ENCODE assay signal across 1 cellular context in genomic region chr3:176663819-176664218, GRCh38.
TF ChIP-seq lines count a peak whose summit lies in the region.

No MANE protein-coding gene starts in this region.

TF ChIP-seq in K562, 482 proteins besides CTCF, POLR2A, EP300 and RAD21 (continued from another document):
- TF ChIP-seq ARHGAP35 (IDR thresholded peaks at IDR 0.05; ENCODE audit: partially characterized antibody): no peak
- no peak for TF ChIP-seq COPS2 (conservative IDR thresholded peaks at IDR 0.05)
- no peak for TF ChIP-seq ZNF124 (CRISPR knock-in tag; IDR thresholded peaks at IDR 0.05)
- TF ChIP-seq FOXM1 (IDR thresholded peaks at IDR 0.05; ENCODE audit: low read depth): no peak
- no peak for TF ChIP-seq FOXM1 (CRISPR knock-in tag; IDR thresholded peaks at IDR 0.05; ENCODE audit: low read depth)
- TF ChIP-seq FOXK2 (conservative IDR thresholded peaks at IDR 0.05 in 1 of 2, IDR thresholded peaks at IDR 0.05 in 1 of 2; ENCODE audit: low read depth in 2 of 2): 0 out of 4 replicates have a peak, but pooled peaks have one; percentile 20 to 34
- no peak for TF ChIP-seq RBM25 (IDR thresholded peaks at IDR 0.05; ENCODE audit: low read depth, low read length, severe bottlenecking)
- TF ChIP-seq NR1H2 (CRISPR knock-in tag; IDR thresholded peaks at IDR 0.05): no peak
- TF ChIP-seq TAF7 (tag; IDR thresholded peaks at IDR 0.05): no peak
- no peak for TF ChIP-seq ZFX (CRISPR knock-in tag; IDR thresholded peaks at IDR 0.05)
- peak; percentile 47; the same call in 1 of the 2 replicates for TF ChIP-seq IRF9 (tag; IDR thresholded peaks at IDR 0.05)
- no peak for TF ChIP-seq TCF3 (CRISPR knock-in tag; IDR thresholded peaks at IDR 0.05)
- no peak for TF ChIP-seq RBM15 (IDR thresholded peaks at IDR 0.05; ENCODE audit: insufficient read depth, low read length)
- TF ChIP-seq SREBF1 (IDR thresholded peaks at IDR 0.05; ENCODE audit: borderline replicate concordance, low read depth, low read length): no peak
- TF ChIP-seq HIVEP1 (CRISPR knock-in tag; IDR thresholded peaks at IDR 0.05): no peak
- no peak for TF ChIP-seq ATF1 (CRISPR knock-in tag; IDR thresholded peaks at IDR 0.05)
- TF ChIP-seq ATF1 (tag; IDR thresholded peaks at IDR 0.05): no peak
- no peak for TF ChIP-seq LEF1 (IDR thresholded peaks at IDR 0.05)
- no peak for TF ChIP-seq SP2 (IDR thresholded peaks at IDR 0.05; ENCODE audit: extremely low read depth, low read depth, low read length, poor library complexity, severe bottlenecking)
- no peak for TF ChIP-seq SP1 (CRISPR knock-in tag; IDR thresholded peaks at IDR 0.05)
- TF ChIP-seq ZFPM2 (CRISPR knock-in tag; IDR thresholded peaks at IDR 0.05): no peak
- no peak for TF ChIP-seq FUS (optimal IDR thresholded peaks at IDR 0.05; ENCODE audit: low read depth, low read length)
- no peak for TF ChIP-seq ZNF561 (CRISPR knock-in tag; conservative IDR thresholded peaks at IDR 0.05)
- no peak for TF ChIP-seq SMARCA4 (IDR thresholded peaks at IDR 0.05)
- no peak for TF ChIP-seq MTA1 (IDR thresholded peaks at IDR 0.05; ENCODE audit: borderline replicate concordance)
- no peak for TF ChIP-seq EP400 (IDR thresholded peaks at IDR 0.05)
- TF ChIP-seq CREM (IDR thresholded peaks at IDR 0.05; ENCODE audit: low read depth): no peak
- peak; percentile 46; the same call in 1 of the 2 replicates for TF ChIP-seq SMC3 (conservative IDR thresholded peaks at IDR 0.05; ENCODE audit: insufficient read depth, low read depth, low read length)
- peak; percentile 45; the same call in 1 of the 2 replicates for TF ChIP-seq C11orf30 (IDR thresholded peaks at IDR 0.05; ENCODE audit: low read depth)
- peak; percentile 27 for TF ChIP-seq TEAD4 (IDR thresholded peaks at IDR 0.05; ENCODE audit: low read length)
- no peak for TF ChIP-seq TEAD4 (CRISPR knock-in tag; IDR thresholded peaks at IDR 0.05; ENCODE audit: borderline replicate concordance)
- no peak for TF ChIP-seq MCM2 (IDR thresholded peaks at IDR 0.05; ENCODE audit: low read depth)
- TF ChIP-seq NFE2 (IDR thresholded peaks at IDR 0.05; ENCODE audit: low read depth): no peak
- TF ChIP-seq EGR1 (conservative IDR thresholded peaks at IDR 0.05): no peak
- no peak for TF ChIP-seq PHF20 (IDR thresholded peaks at IDR 0.05; ENCODE audit: partially characterized antibody)
- TF ChIP-seq ZZZ3 (IDR thresholded peaks at IDR 0.05): no peak
- no peak for TF ChIP-seq KHSRP (IDR thresholded peaks at IDR 0.05)
- no peak for TF ChIP-seq SMAD3 (CRISPR knock-in tag; conservative IDR thresholded peaks at IDR 0.05)
- TF ChIP-seq ETV5 (CRISPR knock-in tag; IDR thresholded peaks at IDR 0.05; ENCODE audit: low read depth): no peak
- TF ChIP-seq ZBED1 (IDR thresholded peaks at IDR 0.05): no peak
- no peak for TF ChIP-seq CBX5 (IDR thresholded peaks at IDR 0.05; ENCODE audit: borderline replicate concordance, low read depth)
- no peak for TF ChIP-seq ZNF280B (CRISPR knock-in tag; IDR thresholded peaks at IDR 0.05)
- peak; percentile 75; the same call in 1 of the 2 replicates for TF ChIP-seq DEAF1 (CRISPR knock-in tag; IDR thresholded peaks at IDR 0.05)
- no peak for TF ChIP-seq HCFC1 (IDR thresholded peaks at IDR 0.05; ENCODE audit: low read depth, low read length)
- peak; percentile 66 for TF ChIP-seq ZNF316 (IDR thresholded peaks at IDR 0.05)
- no peak for TF ChIP-seq ZNF253 (CRISPR knock-in tag; conservative IDR thresholded peaks at IDR 0.05)
- no peak for TF ChIP-seq SRSF7 (optimal IDR thresholded peaks at IDR 0.05; ENCODE audit: low read depth, low read length)
- no peak for TF ChIP-seq ZNF239 (CRISPR knock-in tag; IDR thresholded peaks at IDR 0.05)
- no peak for TF ChIP-seq MYBL2 (IDR thresholded peaks at IDR 0.05; ENCODE audit: low read depth)
- TF ChIP-seq MYBL2 (CRISPR knock-in tag; IDR thresholded peaks at IDR 0.05; ENCODE audit: borderline replicate concordance): no peak
- TF ChIP-seq KAT8 (IDR thresholded peaks at IDR 0.05; ENCODE audit: low read depth): no peak
- TF ChIP-seq HNRNPUL1 (IDR thresholded peaks at IDR 0.05; ENCODE audit: low read length): no peak
- no peak for TF ChIP-seq ZNF696 (CRISPR knock-in tag; conservative IDR thresholded peaks at IDR 0.05)
- no peak for TF ChIP-seq MCM3 (IDR thresholded peaks at IDR 0.05)
- TF ChIP-seq ZNF175 (CRISPR knock-in tag; IDR thresholded peaks at IDR 0.05; ENCODE audit: low read depth): no peak
- TF ChIP-seq NR2F6 (CRISPR knock-in tag; IDR thresholded peaks at IDR 0.05): no peak
- TF ChIP-seq MLX (CRISPR knock-in tag; conservative IDR thresholded peaks at IDR 0.05): no peak
- TF ChIP-seq ZBTB17 (CRISPR knock-in tag; IDR thresholded peaks at IDR 0.05): no peak
- no peak for TF ChIP-seq ZNF449 (CRISPR knock-in tag; IDR thresholded peaks at IDR 0.05)
- no peak for TF ChIP-seq KDM2B (CRISPR knock-in tag; IDR thresholded peaks at IDR 0.05)
- TF ChIP-seq CEBPB (tag; IDR thresholded peaks at IDR 0.05): peak; percentile 98
- no peak for TF ChIP-seq E2F3 (CRISPR knock-in tag; IDR thresholded peaks at IDR 0.05)
- no peak for TF ChIP-seq HES1 (IDR thresholded peaks at IDR 0.05; ENCODE audit: low read depth)
- TF ChIP-seq NCOA2 (IDR thresholded peaks at IDR 0.05; ENCODE audit: partially characterized antibody in 2 of 2): no peak
- no peak for TF ChIP-seq CBFA2T3 (IDR thresholded peaks at IDR 0.05)
- TF ChIP-seq MTA2 (IDR thresholded peaks at IDR 0.05; ENCODE audit: low read depth): no peak
- TF ChIP-seq GTF2A2 (tag; IDR thresholded peaks at IDR 0.05): no peak
- TF ChIP-seq HEY1 (CRISPR knock-in tag; IDR thresholded peaks at IDR 0.05; ENCODE audit: borderline replicate concordance): no peak
- no peak for TF ChIP-seq ZNF212 (CRISPR knock-in tag; IDR thresholded peaks at IDR 0.05)
- TF ChIP-seq FOXJ2 (tag; IDR thresholded peaks at IDR 0.05): peak; percentile 34; the same call in 1 of the 2 replicates
- TF ChIP-seq FOSL1 (tag; conservative IDR thresholded peaks at IDR 0.05): no peak
- no peak for TF ChIP-seq ETV6 (IDR thresholded peaks at IDR 0.05; ENCODE audit: borderline replicate concordance in 1 of 2, low read depth in 2 of 2, low read length in 1 of 2)
- TF ChIP-seq ETV6 (CRISPR knock-in tag; IDR thresholded peaks at IDR 0.05; ENCODE audit: borderline replicate concordance): no peak
- TF ChIP-seq ZFP36 (IDR thresholded peaks at IDR 0.05; ENCODE audit: low read depth, low read length, partially characterized antibody): no peak
- TF ChIP-seq ZNF280A (IDR thresholded peaks at IDR 0.05; ENCODE audit: low read depth, partially characterized antibody): no peak
- peak in 1 of 2 experiments; percentile 36; a peak in 1 of 4 replicates for TF ChIP-seq ARNT (IDR thresholded peaks at IDR 0.05)
